Comparison of ENCODE assay signal across 19 cellular contexts in genomic region chr1:79113836-79114235, GRCh38.
"Had no signal": no experiment of that assay in that cellular context is flagged by ENCODE, and none has a peak within 500 bp of the region (broad histone marks: within the 10 kb centered on the region; RNA-seq: fewer than 3 reads in every experiment).

No MANE protein-coding gene starts in this region.

- H3K79me2 ChIP-seq: parathyroid adenoma had no signal

- FAIRE-seq: astrocyte, islet of Langerhans had no signal

- DNase-seq: activated naive CD4-positive, alpha-beta T cell treated with anti-CD3 and anti-CD28 coated beads, Interleukin-2, amount 50 U/mL, for 16 hours; activated T-cell treated with anti-CD3 and anti-CD28 coated beads, Interleukin-2, amount 50 U/mL, for 1 hour; effector memory CD4-positive, alpha-beta T cell; foreskin melanocyte; heart right ventricle; left colon; stimulated activated CD4-positive, alpha-beta T cell treated with anti-CD3 and anti-CD28 coated beads, Interleukin-4, amount 100 ng/mL, for 4 hours; stimulated activated CD8-positive, alpha-beta memory T cell treated with anti-CD3 and anti-CD28 coated beads, Interleukin-4, amount 100 ng/mL, for 48 hours; stimulated activated naive CD4-positive, alpha-beta T cell treated with Interleukin-2 at 50 U/mL for 16 hours; substantia nigra; trophoblast cell had no signal

- H3K36me3 ChIP-seq: heart right ventricle, neural progenitor cell, right atrium auricular region had no signal

- H3K9me3 ChIP-seq: right atrium auricular region had no signal

- H3K4me2 ChIP-seq: neural progenitor cell had no signal

- H2AFZ ChIP-seq: neural progenitor cell, parathyroid adenoma had no signal

- ATAC-seq: activated CD4-positive, CD25-positive, alpha-beta regulatory T cell treated with anti-CD3 and anti-CD28 coated beads, Interleukin-2, amount 50 U/mL, for 24 hours; heart right ventricle; left colon had no signal

- H3K9ac ChIP-seq: neural progenitor cell, parathyroid adenoma had no signal

- H3K4me1 ChIP-seq: heart right ventricle, neural progenitor cell, parathyroid adenoma, right atrium auricular region had no signal

- H3K27ac ChIP-seq: heart right ventricle, neural progenitor cell, parathyroid adenoma, right atrium auricular region, skin epidermis had no signal

- H3K4me3 ChIP-seq: heart right ventricle, lung, neural progenitor cell, right atrium auricular region, skin epidermis had no signal

- H3K27me3 ChIP-seq: heart right ventricle, neural progenitor cell, right atrium auricular region had no signal
